8 cellular contexts compared by ENCODE assay signal in genomic region chr3:131794766-131795381, GRCh38.
A peak's percentile ranks its signal among the peaks of the same experiment; 100 is the strongest.
DNase-seq lines count a peak whose midpoint lies in the region; ATAC-seq and TF ChIP-seq lines count a peak whose summit lies in the region.

No MANE protein-coding gene starts in this region.

- CTCF ChIA-PET in PC-9 (lab: Charles Lee) = interaction anchor here (0.7 to 1.2 kb wide), 2 partner anchors 14 to 224 kb away, joined by 3 to 4 read pairs; no protein-coding TSS in a partner anchor

- H4K20me1 ChIP-seq in PC-9 (ENCODE audit: insufficient read depth) = no peaks in the 10 kb centered on the region

- H3K27ac ChIP-seq in PC-9 = no peak overlapping the region
- no peak overlapping the region for H3K27ac ChIP-seq in colonic mucosa
- no peak overlapping the region for H3K27ac ChIP-seq in left lung
- H3K27ac ChIP-seq in testis = no peak overlapping the region

- no peaks in the 10 kb centered on the region for H3K36me3 ChIP-seq in PC-9 (ENCODE audit: low read depth)
- H3K36me3 ChIP-seq in colonic mucosa = no peaks in the 10 kb centered on the region
- no peaks in the 10 kb centered on the region for H3K36me3 ChIP-seq in left lung
- no peaks in the 10 kb centered on the region for H3K36me3 ChIP-seq in testis (ENCODE audit: low read depth, missing control alignments)

- TF ChIP-seq CTCF in GM20000 (IDR thresholded peaks at IDR 0.05; ENCODE audit: extremely low read depth, missing control alignments) (peak; percentile 62), PC-9 (conservative IDR thresholded peaks at IDR 0.05) (peak; percentile 87), colonic mucosa (IDR thresholded peaks at IDR 0.05) (peak; percentile 63), left lung (IDR thresholded peaks at IDR 0.05) (peak; percentile 74 to 86), testis (IDR thresholded peaks at IDR 0.05) (peak; percentile 74 to 89 (median 83))

- H3K4me2 ChIP-seq in PC-9 = 0 out of 2 replicates have a peak overlapping the region, but pooled peaks have one; percentile 3

- peaks cover 8% of the 10 kb centered on the region for H3K4me1 ChIP-seq in PC-9 (replicated peaks; ENCODE audit: insufficient read depth)
- no peaks in the 10 kb centered on the region for H3K4me1 ChIP-seq in colonic mucosa
- H3K4me1 ChIP-seq in left lung = peaks cover 0 to 11% of the 10 kb centered on the region in 2 donors
- no peaks in the 10 kb centered on the region for H3K4me1 ChIP-seq in testis

- H3K4me3 ChIP-seq in PC-9 (no peak overlapping the region), colonic mucosa (no peak overlapping the region), left lung (no peak overlapping the region), testis (no peak overlapping the region)

- WGBS in testis, 2 donors = 37 to 41% methylated on average over 5 of the region's 5 CpGs

- no peaks in the 10 kb centered on the region for H3K27me3 ChIP-seq in PC-9 (ENCODE audit: insufficient read depth, low read depth)
- H3K27me3 ChIP-seq in colonic mucosa = no peaks in the 10 kb centered on the region
- peaks cover 0 to 9% of the 10 kb centered on the region in 2 donors for H3K27me3 ChIP-seq in left lung
- no peaks in the 10 kb centered on the region for H3K27me3 ChIP-seq in testis

- no peak for TF ChIP-seq POLR2A in testis (IDR thresholded peaks at IDR 0.05)

- no TSS peak for BruUV-seq in PC-9 (replicated peaks; lab: Mats Ljungman, UMichigan)

- no peak overlapping the region for H2AFZ ChIP-seq in PC-9

- no peak overlapping the region for H3K9ac ChIP-seq in colonic mucosa (ENCODE audit: low read depth in 2 of 2, low read length in 2 of 2)

- no peaks in the 10 kb centered on the region for H3K79me2 ChIP-seq in PC-9 (ENCODE audit: low read depth)

- POLR2A ChIA-PET in PC-9 (lab: Charles Lee; ENCODE audit: unreplicated experiment) = no interaction called here

- no peaks in the 10 kb centered on the region for H3F3A ChIP-seq in PC-9 (ENCODE audit: insufficient read depth, low read depth)

- peak; percentile 18 for DNase-seq in activated CD4-positive, alpha-beta T cell treated with anti-CD3 and anti-CD28 coated beads for 48 hours
- DNase-seq in activated CD4-positive, alpha-beta T cell treated with anti-CD3 and anti-CD28 coated beads, Interleukin-2, amount 50 U/mL, for 1 hour = no peak
- DNase-seq in GM20000 (ENCODE audit: low spot score) = peak; percentile 55
- DNase-seq in HS-27A (ENCODE audit: low read depth) = peak; percentile 30
- peak; percentile 32 to 44 for DNase-seq in PC-9
- DNase-seq in colonic mucosa = peak; percentile 20
- DNase-seq in left lung = no peak
- DNase-seq in testis = peak; percentile 59

- 0 out of 2 replicates have a peak, but pooled peaks cover under 1% of the 10 kb centered on the region for H3K9me2 ChIP-seq in PC-9 (ENCODE audit: insufficient read depth)

- no peaks in the 10 kb centered on the region for H3K9me3 ChIP-seq in PC-9 (ENCODE audit: insufficient read depth, low read depth)
- H3K9me3 ChIP-seq in colonic mucosa = no peaks in the 10 kb centered on the region
- H3K9me3 ChIP-seq in left lung = no peaks in the 10 kb centered on the region
- no peaks in the 10 kb centered on the region for H3K9me3 ChIP-seq in testis

- intact Hi-C loops in PC-9 (cut with micrococcal nuclease; ENCODE audit: unreplicated experiment) (loop anchor here (1.0 to 5.0 kb wide), 5 partner anchors 234 to 763 kb away; no protein-coding TSS in a partner anchor), colonic mucosa (cut with DNase I) (loop anchor here (5.0 kb wide), 1 partner anchor 232 kb away; no protein-coding TSS in a partner anchor), left lung (cut with DNase I) (loop anchor here in 1 of 2 donors (5.0 kb wide), 1 partner anchor 232 kb away; no protein-coding TSS in a partner anchor), testis (cut with DNase I; ENCODE audit: low total_unique reads) (no loop called here)

- ATAC-seq in left lung = peak; percentile 98

Comparison
In these comparisons a context has a peak if more than half of its experiments do, and no peak if none do; other contexts are left out.
1. DNase-seq: peak in activated CD4-positive, alpha-beta T cell treated with anti-CD3 and anti-CD28 coated beads for 48 hours (single experiment), GM20000 (single experiment), HS-27A (single experiment), PC-9 (2 of 2), colonic mucosa (single experiment) and testis (single experiment); none in activated CD4-positive, alpha-beta T cell treated with anti-CD3 and anti-CD28 coated beads, Interleukin-2, amount 50 U/mL, for 1 hour (single experiment) and left lung (0 of 2).
2. Peak in every context shown above with its lines, with median percentiles within 50 percentile points of each other: CTCF ChIP-seq.